Comparison of ENCODE assay signal across 1 cellular context in the genomic region with DNA sequence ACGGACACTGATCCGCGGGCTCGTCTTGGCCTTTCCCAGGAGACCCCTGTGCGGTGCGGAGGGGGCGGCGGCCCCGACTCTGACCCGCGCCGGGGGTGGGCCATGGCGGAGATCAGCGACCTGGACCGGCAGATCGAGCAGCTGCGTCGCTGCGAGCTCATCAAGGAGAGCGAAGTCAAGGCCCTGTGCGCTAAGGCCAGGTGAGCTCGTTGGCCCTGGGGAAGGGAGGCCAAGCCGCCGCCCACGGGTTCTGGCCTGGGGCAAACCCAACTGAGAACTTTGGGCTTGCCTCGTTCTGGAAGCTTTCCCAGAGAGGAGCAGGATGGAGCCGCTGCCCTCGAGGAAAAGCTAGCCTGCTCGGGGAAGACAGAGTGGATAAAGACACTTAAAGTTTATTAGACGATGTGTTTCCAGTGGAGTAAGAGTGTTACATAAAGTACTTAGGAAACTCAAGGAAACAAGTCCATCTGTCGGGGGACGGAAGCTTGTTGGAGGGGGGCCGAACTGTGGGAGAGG.
TF ChIP-seq lines count a peak whose summit lies in the region.

No MANE protein-coding gene starts in this region.

TF ChIP-seq in K562, 482 proteins besides CTCF, POLR2A, EP300 and RAD21:
- TF ChIP-seq CHD2 (IDR thresholded peaks at IDR 0.05; ENCODE audit: low read depth, low read length) (0 out of 2 replicates have a peak, but pooled peaks have one; percentile 18), ZBTB7A (IDR thresholded peaks at IDR 0.05; ENCODE audit: borderline replicate concordance, control insufficient read depth, low read depth, low read length) (0 out of 2 replicates have a peak, but pooled peaks have one; percentile 24), HDAC1 (IDR thresholded peaks at IDR 0.05) (0 out of 4 replicates have a peak, but pooled peaks of 1 of the 2 experiments have one; percentile 7), CHD4 (IDR thresholded peaks at IDR 0.05; ENCODE audit: insufficient read depth, insufficient replicate concordance, low read depth, low read length, poor library complexity, severe bottlenecking) (no peak), VEZF1 (CRISPR knock-in tag; IDR thresholded peaks at IDR 0.05) (peak; percentile 10; the same call in 1 of the 2 replicates), JUN (IDR thresholded peaks at IDR 0.05; ENCODE audit: borderline replicate concordance, low read depth, low read length) (no peak), JUN (CRISPR knock-in tag; IDR thresholded peaks at IDR 0.05; ENCODE audit: borderline replicate concordance) (0 out of 2 replicates have a peak, but pooled peaks have one; percentile 0), ZNF143 (CRISPR knock-in tag; IDR thresholded peaks at IDR 0.05) (0 out of 2 replicates have a peak, but pooled peaks have one; percentile 24), SAP30 (IDR thresholded peaks at IDR 0.05; ENCODE audit: borderline replicate concordance, insufficient read depth, low read depth, low read length, poor library complexity, severe bottlenecking) (peak; percentile 51), MCM3 (IDR thresholded peaks at IDR 0.05) (no peak), ETS1 (conservative IDR thresholded peaks at IDR 0.05; ENCODE audit: control insufficient read depth, low read depth, low read length) (0 out of 2 replicates have a peak, but pooled peaks have one; percentile 6), EWSR1 (IDR thresholded peaks at IDR 0.05; ENCODE audit: borderline replicate concordance, low read depth, partially characterized antibody) (no peak), TEAD1 (CRISPR knock-in tag; IDR thresholded peaks at IDR 0.05) (0 out of 4 replicates have a peak, but pooled peaks of 1 of the 2 experiments have one; percentile 6), BRCA1 (IDR thresholded peaks at IDR 0.05) (no peak), BRCA1 (CRISPR knock-in tag; IDR thresholded peaks at IDR 0.05) (0 out of 2 replicates have a peak, but pooled peaks have one; percentile 78), PYGO2 (tag; IDR thresholded peaks at IDR 0.05) (no peak)
- TF ChIP-seq, protein P1, sequence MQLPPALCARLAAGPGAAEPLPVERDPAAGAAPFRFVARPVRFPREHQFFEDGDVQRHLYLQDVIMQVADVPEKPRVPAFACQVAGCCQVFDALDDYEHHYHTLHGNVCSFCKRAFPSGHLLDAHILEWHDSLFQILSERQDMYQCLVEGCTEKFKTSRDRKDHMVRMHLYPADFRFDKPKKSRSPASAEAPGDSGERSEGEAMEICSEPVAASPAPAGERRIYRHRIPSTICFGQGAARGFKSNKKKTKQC (CRISPR knock-in tag; IDR thresholded peaks at IDR 0.05): 0 out of 2 replicates have a peak, but pooled peaks have one; percentile 12
- TF ChIP-seq, protein P2, sequence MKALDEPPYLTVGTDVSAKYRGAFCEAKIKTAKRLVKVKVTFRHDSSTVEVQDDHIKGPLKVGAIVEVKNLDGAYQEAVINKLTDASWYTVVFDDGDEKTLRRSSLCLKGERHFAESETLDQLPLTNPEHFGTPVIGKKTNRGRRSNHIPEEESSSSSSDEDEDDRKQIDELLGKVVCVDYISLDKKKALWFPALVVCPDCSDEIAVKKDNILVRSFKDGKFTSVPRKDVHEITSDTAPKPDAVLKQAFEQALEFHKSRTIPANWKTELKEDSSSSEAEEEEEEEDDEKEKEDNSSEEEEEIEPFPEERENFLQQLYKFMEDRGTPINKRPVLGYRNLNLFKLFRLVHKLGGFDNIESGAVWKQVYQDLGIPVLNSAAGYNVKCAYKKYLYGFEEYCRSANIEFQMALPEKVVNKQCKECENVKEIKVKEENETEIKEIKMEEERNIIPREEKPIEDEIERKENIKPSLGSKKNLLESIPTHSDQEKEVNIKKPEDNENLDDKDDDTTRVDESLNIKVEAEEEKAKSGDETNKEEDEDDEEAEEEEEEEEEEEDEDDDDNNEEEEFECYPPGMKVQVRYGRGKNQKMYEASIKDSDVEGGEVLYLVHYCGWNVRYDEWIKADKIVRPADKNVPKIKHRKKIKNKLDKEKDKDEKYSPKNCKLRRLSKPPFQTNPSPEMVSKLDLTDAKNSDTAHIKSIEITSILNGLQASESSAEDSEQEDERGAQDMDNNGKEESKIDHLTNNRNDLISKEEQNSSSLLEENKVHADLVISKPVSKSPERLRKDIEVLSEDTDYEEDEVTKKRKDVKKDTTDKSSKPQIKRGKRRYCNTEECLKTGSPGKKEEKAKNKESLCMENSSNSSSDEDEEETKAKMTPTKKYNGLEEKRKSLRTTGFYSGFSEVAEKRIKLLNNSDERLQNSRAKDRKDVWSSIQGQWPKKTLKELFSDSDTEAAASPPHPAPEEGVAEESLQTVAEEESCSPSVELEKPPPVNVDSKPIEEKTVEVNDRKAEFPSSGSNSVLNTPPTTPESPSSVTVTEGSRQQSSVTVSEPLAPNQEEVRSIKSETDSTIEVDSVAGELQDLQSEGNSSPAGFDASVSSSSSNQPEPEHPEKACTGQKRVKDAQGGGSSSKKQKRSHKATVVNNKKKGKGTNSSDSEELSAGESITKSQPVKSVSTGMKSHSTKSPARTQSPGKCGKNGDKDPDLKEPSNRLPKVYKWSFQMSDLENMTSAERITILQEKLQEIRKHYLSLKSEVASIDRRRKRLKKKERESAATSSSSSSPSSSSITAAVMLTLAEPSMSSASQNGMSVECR (CRISPR knock-in tag; IDR thresholded peaks at IDR 0.05): 0 out of 2 replicates have a peak, but pooled peaks have one; percentile 40
- TF ChIP-seq, protein P3, sequence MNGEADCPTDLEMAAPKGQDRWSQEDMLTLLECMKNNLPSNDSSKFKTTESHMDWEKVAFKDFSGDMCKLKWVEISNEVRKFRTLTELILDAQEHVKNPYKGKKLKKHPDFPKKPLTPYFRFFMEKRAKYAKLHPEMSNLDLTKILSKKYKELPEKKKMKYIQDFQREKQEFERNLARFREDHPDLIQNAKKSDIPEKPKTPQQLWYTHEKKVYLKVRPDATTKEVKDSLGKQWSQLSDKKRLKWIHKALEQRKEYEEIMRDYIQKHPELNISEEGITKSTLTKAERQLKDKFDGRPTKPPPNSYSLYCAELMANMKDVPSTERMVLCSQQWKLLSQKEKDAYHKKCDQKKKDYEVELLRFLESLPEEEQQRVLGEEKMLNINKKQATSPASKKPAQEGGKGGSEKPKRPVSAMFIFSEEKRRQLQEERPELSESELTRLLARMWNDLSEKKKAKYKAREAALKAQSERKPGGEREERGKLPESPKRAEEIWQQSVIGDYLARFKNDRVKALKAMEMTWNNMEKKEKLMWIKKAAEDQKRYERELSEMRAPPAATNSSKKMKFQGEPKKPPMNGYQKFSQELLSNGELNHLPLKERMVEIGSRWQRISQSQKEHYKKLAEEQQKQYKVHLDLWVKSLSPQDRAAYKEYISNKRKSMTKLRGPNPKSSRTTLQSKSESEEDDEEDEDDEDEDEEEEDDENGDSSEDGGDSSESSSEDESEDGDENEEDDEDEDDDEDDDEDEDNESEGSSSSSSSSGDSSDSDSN (IDR thresholded peaks at IDR 0.05; ENCODE audit: borderline replicate concordance in 1 of 2, low read depth in 2 of 2, low read length in 2 of 2): 0 out of 4 replicates have a peak, but pooled peaks of 1 of the 2 experiments have one; percentile 32
- TF ChIP-seq, protein P4, sequence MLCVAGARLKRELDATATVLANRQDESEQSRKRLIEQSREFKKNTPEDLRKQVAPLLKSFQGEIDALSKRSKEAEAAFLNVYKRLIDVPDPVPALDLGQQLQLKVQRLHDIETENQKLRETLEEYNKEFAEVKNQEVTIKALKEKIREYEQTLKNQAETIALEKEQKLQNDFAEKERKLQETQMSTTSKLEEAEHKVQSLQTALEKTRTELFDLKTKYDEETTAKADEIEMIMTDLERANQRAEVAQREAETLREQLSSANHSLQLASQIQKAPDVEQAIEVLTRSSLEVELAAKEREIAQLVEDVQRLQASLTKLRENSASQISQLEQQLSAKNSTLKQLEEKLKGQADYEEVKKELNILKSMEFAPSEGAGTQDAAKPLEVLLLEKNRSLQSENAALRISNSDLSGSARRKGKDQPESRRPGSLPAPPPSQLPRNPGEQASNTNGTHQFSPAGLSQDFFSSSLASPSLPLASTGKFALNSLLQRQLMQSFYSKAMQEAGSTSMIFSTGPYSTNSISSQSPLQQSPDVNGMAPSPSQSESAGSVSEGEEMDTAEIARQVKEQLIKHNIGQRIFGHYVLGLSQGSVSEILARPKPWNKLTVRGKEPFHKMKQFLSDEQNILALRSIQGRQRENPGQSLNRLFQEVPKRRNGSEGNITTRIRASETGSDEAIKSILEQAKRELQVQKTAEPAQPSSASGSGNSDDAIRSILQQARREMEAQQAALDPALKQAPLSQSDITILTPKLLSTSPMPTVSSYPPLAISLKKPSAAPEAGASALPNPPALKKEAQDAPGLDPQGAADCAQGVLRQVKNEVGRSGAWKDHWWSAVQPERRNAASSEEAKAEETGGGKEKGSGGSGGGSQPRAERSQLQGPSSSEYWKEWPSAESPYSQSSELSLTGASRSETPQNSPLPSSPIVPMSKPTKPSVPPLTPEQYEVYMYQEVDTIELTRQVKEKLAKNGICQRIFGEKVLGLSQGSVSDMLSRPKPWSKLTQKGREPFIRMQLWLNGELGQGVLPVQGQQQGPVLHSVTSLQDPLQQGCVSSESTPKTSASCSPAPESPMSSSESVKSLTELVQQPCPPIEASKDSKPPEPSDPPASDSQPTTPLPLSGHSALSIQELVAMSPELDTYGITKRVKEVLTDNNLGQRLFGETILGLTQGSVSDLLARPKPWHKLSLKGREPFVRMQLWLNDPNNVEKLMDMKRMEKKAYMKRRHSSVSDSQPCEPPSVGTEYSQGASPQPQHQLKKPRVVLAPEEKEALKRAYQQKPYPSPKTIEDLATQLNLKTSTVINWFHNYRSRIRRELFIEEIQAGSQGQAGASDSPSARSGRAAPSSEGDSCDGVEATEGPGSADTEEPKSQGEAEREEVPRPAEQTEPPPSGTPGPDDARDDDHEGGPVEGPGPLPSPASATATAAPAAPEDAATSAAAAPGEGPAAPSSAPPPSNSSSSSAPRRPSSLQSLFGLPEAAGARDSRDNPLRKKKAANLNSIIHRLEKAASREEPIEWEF (CRISPR knock-in tag; IDR thresholded peaks at IDR 0.05): no peak
TF ChIP-seq in K562: peak in this region for 13.
